Comparison of ENCODE assay signal across 30 cellular contexts in genomic region chr3:151933224-151933858, GRCh38. TPM values are rescaled to one million over a fixed set of nuclear protein-coding genes. Genes with fewer than 3 reads are reported as not detected.
DNase-seq lines count a peak whose midpoint lies in the region; ATAC-seq, FAIRE-seq and TF ChIP-seq lines count a peak whose summit lies in the region.
"Had no signal": no experiment of that assay in that cellular context is flagged by ENCODE, and none has a peak within 500 bp of the region (broad histone marks: within the 10 kb centered on the region; RNA-seq: fewer than 3 reads in every experiment).

No MANE protein-coding gene starts in this region.

- H3K4me1 Mint-ChIP-seq in MCF 10A (ENCODE audit: insufficient read depth, unreplicated experiment) (no peaks in the 10 kb centered on the region), astrocyte (ENCODE audit: low read depth, unreplicated experiment) (peaks cover 6% of the 10 kb centered on the region)
- H3K4me1 Mint-ChIP-seq: activated B cell treated with CpG ODN at 0.5 μM for 24 hours; memory B cell; naive thymus-derived CD4-positive, alpha-beta T cell had no signal

- H3K9me3 Mint-ChIP-seq in MCF 10A (ENCODE audit: unreplicated experiment) (no peaks in the 10 kb centered on the region), astrocyte (ENCODE audit: unreplicated experiment) (peaks cover 2% of the 10 kb centered on the region)
- H3K9me3 Mint-ChIP-seq: activated B cell treated with CpG ODN at 0.5 μM for 24 hours; activated CD8-positive, alpha-beta T cell treated with anti-CD3 and anti-CD28 coated beads for 36 hours; memory B cell; naive thymus-derived CD4-positive, alpha-beta T cell; stimulated activated naive CD8-positive, alpha-beta T cell treated with anti-CD3 and anti-CD28 coated beads, Interleukin-15, Interleukin-2, amounts not matched to agents 100 ng/mL and 50 ng/mL, for 24 hours had no signal

- no peaks in the 10 kb centered on the region for H3K36me3 Mint-ChIP-seq in MCF 10A (ENCODE audit: insufficient read depth, unreplicated experiment)
- H3K36me3 Mint-ChIP-seq in astrocyte (ENCODE audit: low read depth, unreplicated experiment) = no peaks in the 10 kb centered on the region
- H3K36me3 Mint-ChIP-seq: memory B cell; naive thymus-derived CD4-positive, alpha-beta T cell had no signal

- H3K9me3 ChIP-seq in breast epithelium (no peaks in the 10 kb centered on the region), astrocyte (ENCODE audit: insufficient read depth, low read depth, low read length) (no peaks in the 10 kb centered on the region), hepatocyte (ENCODE audit: low read depth) (no peaks in the 10 kb centered on the region), vagina (no peaks in the 10 kb centered on the region), right cardiac atrium (ENCODE audit: control insufficient read depth, low read length) (no peaks in the 10 kb centered on the region)
- H3K9me3 ChIP-seq: ascending aorta had no signal

- H3K9ac ChIP-seq in astrocyte (ENCODE audit: low read length) = no peak overlapping the region

- 67% methylated on average over 2 of the region's 2 CpGs for WGBS in hepatocyte (ENCODE audit: low lambda C conversion rate, missing lambda C conversion rate)
- WGBS in right cardiac atrium = 87% methylated on average over 2 of the region's 2 CpGs

- intact Hi-C loops in breast epithelium (cut with DNase I; ENCODE audit: low total_unique reads) (no loop called here), MCF 10A (cut with micrococcal nuclease) (no loop called here), vagina (cut with DNase I) (no loop called here), right cardiac atrium (cut with DNase I) (no loop called here)

- H3K4me3 Mint-ChIP-seq in MCF 10A (ENCODE audit: unreplicated experiment) (no peak overlapping the region), astrocyte (ENCODE audit: unreplicated experiment) (no peak overlapping the region)
- H3K4me3 Mint-ChIP-seq: activated B cell treated with CpG ODN at 0.5 μM for 24 hours; activated CD8-positive, alpha-beta T cell treated with anti-CD3 and anti-CD28 coated beads for 36 hours; H9; memory B cell; naive thymus-derived CD4-positive, alpha-beta T cell; stimulated activated naive CD8-positive, alpha-beta T cell treated with anti-CD3 and anti-CD28 coated beads, Interleukin-15, Interleukin-2, amounts not matched to agents 100 ng/mL and 50 ng/mL, for 24 hours had no signal

- H3K4me3 ChIP-seq in breast epithelium = no peak overlapping the region
- H3K4me3 ChIP-seq in astrocyte (ENCODE audit: insufficient read depth, low read depth, low read length) = no peak overlapping the region
- no peak overlapping the region for H3K4me3 ChIP-seq in hepatocyte
- H3K4me3 ChIP-seq in vagina = no peak overlapping the region
- no peak overlapping the region for H3K4me3 ChIP-seq in right cardiac atrium (ENCODE audit: low read length)
- H3K4me3 ChIP-seq: ascending aorta had no signal

- H3K36me3 ChIP-seq in breast epithelium = no peaks in the 10 kb centered on the region
- no peaks in the 10 kb centered on the region for H3K36me3 ChIP-seq in astrocyte (ENCODE audit: insufficient read depth, low read length)
- no peaks in the 10 kb centered on the region for H3K36me3 ChIP-seq in hepatocyte (replicated peaks; ENCODE audit: insufficient read depth, low read depth)
- no peaks in the 10 kb centered on the region for H3K36me3 ChIP-seq in vagina
- H3K36me3 ChIP-seq: ascending aorta had no signal

- no peaks in the 10 kb centered on the region for H3K27me3 Mint-ChIP-seq in MCF 10A (ENCODE audit: insufficient read depth, unreplicated experiment)
- no peaks in the 10 kb centered on the region for H3K27me3 Mint-ChIP-seq in astrocyte (ENCODE audit: low read depth, unreplicated experiment)
- H3K27me3 Mint-ChIP-seq: activated CD8-positive, alpha-beta T cell treated with anti-CD3 and anti-CD28 coated beads for 36 hours; stimulated activated naive CD8-positive, alpha-beta T cell treated with anti-CD3 and anti-CD28 coated beads, Interleukin-15, Interleukin-2, amounts not matched to agents 100 ng/mL and 50 ng/mL, for 24 hours had no signal

- POLR2A ChIA-PET in MCF 10A (lab: Yijun Ruan, JAX) = no interaction called here

- peak overlapping the region; percentile 19 to 68 for H3K27ac ChIP-seq in breast epithelium
- no peak overlapping the region for H3K27ac ChIP-seq in astrocyte (ENCODE audit: low read depth, low read length)
- peak overlapping the region; percentile 23 for H3K27ac ChIP-seq in hepatocyte
- peak overlapping the region; percentile 49 for H3K27ac ChIP-seq in vagina
- H3K27ac ChIP-seq in right cardiac atrium (ENCODE audit: low read length) = no peak overlapping the region
- H3K27ac ChIP-seq: ascending aorta, C4-2B had no signal

- TF ChIP-seq CTCF in breast epithelium (IDR thresholded peaks at IDR 0.05) (no peak), MCF 10A (IDR thresholded peaks at IDR 0.05; ENCODE audit: unreplicated experiment) (no peak), astrocyte (IDR thresholded peaks at IDR 0.05; ENCODE audit: insufficient read depth, low read depth, low read length) (no peak), hepatocyte (IDR thresholded peaks at IDR 0.05; ENCODE audit: poor library complexity) (no peak), vagina (IDR thresholded peaks at IDR 0.05) (no peak)

- H3K27ac Mint-ChIP-seq in MCF 10A (ENCODE audit: low read depth, unreplicated experiment) = no peak overlapping the region
- H3K27ac Mint-ChIP-seq in astrocyte (ENCODE audit: unreplicated experiment) = peak overlapping the region; percentile 78
- H3K27ac Mint-ChIP-seq: activated B cell treated with CpG ODN at 0.5 μM for 24 hours; activated CD8-positive, alpha-beta T cell treated with anti-CD3 and anti-CD28 coated beads for 36 hours; memory B cell; naive thymus-derived CD4-positive, alpha-beta T cell; stimulated activated naive CD8-positive, alpha-beta T cell treated with anti-CD3 and anti-CD28 coated beads, Interleukin-15, Interleukin-2, amounts not matched to agents 100 ng/mL and 50 ng/mL, for 24 hours had no signal

- H2AFZ ChIP-seq in astrocyte (ENCODE audit: low read depth, low read length) (no peak overlapping the region), hepatocyte (no peak overlapping the region)

- H3K4me1 ChIP-seq in breast epithelium = no peaks in the 10 kb centered on the region
- H3K4me1 ChIP-seq in astrocyte (ENCODE audit: insufficient read depth, low read length) = no peaks in the 10 kb centered on the region
- no peaks in the 10 kb centered on the region for H3K4me1 ChIP-seq in hepatocyte (ENCODE audit: insufficient read depth)
- peaks cover 19% of the 10 kb centered on the region for H3K4me1 ChIP-seq in vagina
- no peaks in the 10 kb centered on the region for H3K4me1 ChIP-seq in right cardiac atrium (ENCODE audit: control insufficient read depth, insufficient read depth, low read length)
- H3K4me1 ChIP-seq: ascending aorta had no signal

- no peaks in the 10 kb centered on the region for H3K79me2 ChIP-seq in astrocyte (ENCODE audit: insufficient read depth, low read length)
- no peaks in the 10 kb centered on the region for H3K79me2 ChIP-seq in hepatocyte

- FAIRE-seq in astrocyte (lab: Jason Lieb, UNC) = no peak
- FAIRE-seq: G401.6, GM19239 had no signal

- H4K20me1 ChIP-seq in astrocyte (ENCODE audit: insufficient read depth, low read length) (no peaks in the 10 kb centered on the region), hepatocyte (ENCODE audit: insufficient read depth, poor library complexity, severe bottlenecking) (no peaks in the 10 kb centered on the region)

- no TSS peak for BruUV-seq in MCF 10A (replicated peaks; lab: Mats Ljungman, UMichigan)

- TF ChIP-seq POLR2A in breast epithelium (IDR thresholded peaks at IDR 0.05) (no peak), vagina (IDR thresholded peaks at IDR 0.05) (no peak)

- no peaks in the 10 kb centered on the region for H3K27me3 ChIP-seq in breast epithelium
- H3K27me3 ChIP-seq in astrocyte (ENCODE audit: insufficient read depth, low read length) = no peaks in the 10 kb centered on the region
- H3K27me3 ChIP-seq in hepatocyte = no peaks in the 10 kb centered on the region
- no peaks in the 10 kb centered on the region for H3K27me3 ChIP-seq in vagina
- no peaks in the 10 kb centered on the region for H3K27me3 ChIP-seq in right cardiac atrium (ENCODE audit: control insufficient read depth, insufficient read depth)
- H3K27me3 ChIP-seq: ascending aorta had no signal

- ATAC-seq in right cardiac atrium = no peak
- ATAC-seq: activated CD8-positive, alpha-beta T cell treated with anti-CD3 and anti-CD28 coated beads for 36 hours; naive thymus-derived CD4-positive, alpha-beta T cell had no signal

- DNase-seq in breast epithelium (ENCODE audit: low spot score in 2 of 2) (no peak), MCF 10A (ENCODE audit: unreplicated experiment) (no peak), astrocyte (ENCODE audit: low read depth) (no peak), hepatocyte (ENCODE audit: low spot score) (no peak), vagina (ENCODE audit: extremely low spot score in 2 of 2) (no peak), NCI-H526 (lab: John Stamatoyannopoulos, UW) (no peak), right cardiac atrium (no peak), NAMALWA (ENCODE audit: low spot score) (no peak)
- DNase-seq: activated B cell treated with CpG ODN at 0.5 μM for 24 hours; activated CD8-positive, alpha-beta T cell treated with anti-CD3 and anti-CD28 coated beads for 36 hours; activated naive CD4-positive, alpha-beta T cell treated with Interleukin-2 at 50 U/mL for 16 hours; activated T-cell treated with anti-CD3 and anti-CD28 coated beads, Interleukin-2, amount 50 U/mL, for 1 hour; cerebellar nuclear complex; effector CD8-positive, alpha-beta T cell; H9; hypothalamus; Karpas-422; naive thymus-derived CD4-positive, alpha-beta T cell; NCI-H1417 treated with DMSO at 0.1 percent for 48 hours; NCI-H526 treated with DMSO at 0.1 percent for 48 hours; posterior cingulate gyrus; SHP77 treated with DMSO at 0.1 percent for 48 hours; stimulated activated CD4-positive, alpha-beta T cell treated with anti-CD3 and anti-CD28 coated beads, Interleukin-2, amount 100 ng/mL, for 48 hours; T-helper 2 cell had no signal

- H3K4me2 ChIP-seq in astrocyte (ENCODE audit: low read length) = no peak overlapping the region
- no peak overlapping the region for H3K4me2 ChIP-seq in hepatocyte

- no peaks in the 10 kb centered on the region for H3K9me2 ChIP-seq in hepatocyte (replicated peaks; ENCODE audit: insufficient read depth)

- CTCF ChIA-PET in MCF 10A (lab: Yijun Ruan, JAX) = interaction anchor here (0.6 kb wide), 1 partner anchor 1001 kb away, joined by 3 read pairs; no protein-coding TSS in a partner anchor

RNA-seq across cellular contexts. Expression of gene SUCNR1, which starts 59.9 kb away (rescaled TPM):
- total RNA-seq in breast epithelium (1 to 10 TPM in 2 of 3 donors, under 1 TPM in 1; 0.33 to 1.6 (median 1.3) TPM), MCF 10A (2022) (not detected in 2 replicates), astrocyte (0.17 TPM in 1 of 2 replicates, not detected in the other), hepatocyte (0.80 and 1.7 TPM in 2 replicates), vagina (0.49 TPM), right cardiac atrium (1 to 10 TPM in 3 of 4 donors, under 1 TPM in 1; 0.65 to 3.5 (median 2.9) TPM)
- polyA plus RNA-seq in hepatocyte (0.40 and 0.45 TPM in 2 replicates), right cardiac atrium (0.45 TPM)
- total RNA-seq: activated B cell treated with CpG ODN at 0.5 μM for 24 hours; activated CD8-positive, alpha-beta T cell treated with anti-CD3 and anti-CD28 coated beads for 36 hours; H9 had no signal
- polyA plus RNA-seq: naive thymus-derived CD4-positive, alpha-beta T cell had no signal

Comparison
In these comparisons a context has a peak if more than half of its experiments do, and no peak if none do; other contexts are left out.
1. H3K27ac ChIP-seq: peak in breast epithelium (2 of 2), hepatocyte (single experiment) and vagina (single experiment); none in astrocyte (single experiment) and right cardiac atrium (single experiment).